10 cellular contexts compared by ENCODE assay signal in the genomic region with DNA sequence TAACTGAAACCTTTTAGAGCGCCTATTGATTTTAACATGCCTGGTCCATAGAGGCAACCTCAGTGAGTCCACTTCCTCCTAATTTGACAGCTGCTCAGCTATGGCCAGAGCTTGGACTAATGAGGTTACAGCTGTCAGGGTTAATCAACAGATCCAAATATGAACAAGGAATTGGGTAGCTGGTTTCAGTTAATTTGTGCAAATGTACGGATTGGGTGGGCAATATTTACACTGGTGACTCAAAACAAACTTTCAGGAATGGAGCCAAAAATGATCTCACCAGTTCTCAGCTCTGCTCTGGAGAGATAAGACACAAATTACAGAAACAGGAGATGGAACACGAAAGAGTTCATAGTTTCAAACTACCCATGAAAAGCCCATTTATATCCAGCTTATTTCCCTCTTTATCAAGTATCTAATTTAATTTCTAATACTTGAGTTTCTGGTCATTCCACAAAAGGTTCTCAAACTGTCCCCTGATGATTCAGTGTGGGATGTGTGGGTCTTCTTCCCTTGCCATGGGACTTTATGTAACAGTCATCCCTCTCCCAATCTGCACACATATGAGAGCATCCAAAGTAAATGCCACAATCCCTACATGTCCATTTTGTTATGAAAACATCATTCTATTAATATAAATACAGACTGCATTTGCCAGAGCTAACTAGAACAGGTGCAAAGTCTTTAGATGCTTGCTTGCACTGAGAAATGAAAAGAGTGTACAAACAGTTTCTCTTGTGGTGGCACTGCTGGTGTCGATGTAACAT.
A peak's percentile ranks its signal among the peaks of the same experiment; 100 is the strongest.
DNase-seq lines count a peak whose midpoint lies in the region; ATAC-seq, FAIRE-seq and TF ChIP-seq lines count a peak whose summit lies in the region.
"Had no signal": no experiment of that assay in that cellular context is flagged by ENCODE, and none has a peak within 500 bp of the region (broad histone marks: within the 10 kb centered on the region; RNA-seq: fewer than 3 reads in every experiment).

No MANE protein-coding gene starts in this region.

- H3K36me3 ChIP-seq in spleen, result no peaks in the 10 kb centered on the region

- POLR2A ChIA-PET in activated CD4-positive, alpha-beta memory T cell treated with anti-CD3 and anti-CD28 coated beads, Interleukin-2, amount 10 ng/mL, durations not matched to agents 7 days and 5 days (lab: Charles Lee), result no interaction called here

- H3K27ac ChIP-seq in coronary artery (no peak overlapping the region), spleen (no peak overlapping the region)

- TF ChIP-seq CTCF in coronary artery (IDR thresholded peaks at IDR 0.05) (no peak), type B pancreatic cell (conservative IDR thresholded peaks at IDR 0.05) (no peak), spleen (IDR thresholded peaks at IDR 0.05 in 8 of 11, conservative IDR thresholded peaks at IDR 0.05 in 3 of 11) (no peak)

- no peak for TF ChIP-seq POLR2A in spleen (IDR thresholded peaks at IDR 0.05)

- H3K27ac Mint-ChIP-seq in type B pancreatic cell, result no peak overlapping the region
- no peak overlapping the region for H3K27ac Mint-ChIP-seq in activated CD4-positive, alpha-beta memory T cell treated with anti-CD3 and anti-CD28 coated beads, Interleukin-2, amount 10 ng/mL, durations not matched to agents 7 days and 5 days
- H3K27ac Mint-ChIP-seq: activated naive CD4-positive, alpha-beta T cell treated with anti-CD3 and anti-CD28 coated beads for 36 hours had no signal

- no peaks in the 10 kb centered on the region for H3K9me3 Mint-ChIP-seq in type B pancreatic cell
- H3K9me3 Mint-ChIP-seq in activated CD4-positive, alpha-beta memory T cell treated with anti-CD3 and anti-CD28 coated beads, Interleukin-2, amount 10 ng/mL, durations not matched to agents 7 days and 5 days, result no peaks in the 10 kb centered on the region
- H3K9me3 Mint-ChIP-seq: activated naive CD4-positive, alpha-beta T cell treated with anti-CD3 and anti-CD28 coated beads for 36 hours had no signal

- intact Hi-C loops in spleen (cut with DNase I; ENCODE audit: low total_unique reads), result no loop called here

- H3K4me1 Mint-ChIP-seq in type B pancreatic cell (ENCODE audit: unreplicated experiment), result peaks cover 16% of the 10 kb centered on the region
- H3K4me1 Mint-ChIP-seq in activated CD4-positive, alpha-beta memory T cell treated with anti-CD3 and anti-CD28 coated beads, Interleukin-2, amount 10 ng/mL, durations not matched to agents 7 days and 5 days, result peaks cover 14% of the 10 kb centered on the region

- H3K4me3 Mint-ChIP-seq in type B pancreatic cell, result no peak overlapping the region
- H3K4me3 Mint-ChIP-seq in activated CD4-positive, alpha-beta memory T cell treated with anti-CD3 and anti-CD28 coated beads, Interleukin-2, amount 10 ng/mL, durations not matched to agents 7 days and 5 days, result no peak overlapping the region
- H3K4me3 Mint-ChIP-seq: activated naive CD4-positive, alpha-beta T cell treated with anti-CD3 and anti-CD28 coated beads for 36 hours had no signal

- H3K27me3 ChIP-seq in spleen (replicated peaks in 1 of 7), result peaks cover 0 to 15% (median 0%) of the 10 kb centered on the region in 7 donors

- no peaks in the 10 kb centered on the region for H3K4me1 ChIP-seq in spleen

- H3K27me3 Mint-ChIP-seq in type B pancreatic cell, result peaks cover 4% of the 10 kb centered on the region
- H3K27me3 Mint-ChIP-seq in activated CD4-positive, alpha-beta memory T cell treated with anti-CD3 and anti-CD28 coated beads, Interleukin-2, amount 10 ng/mL, durations not matched to agents 7 days and 5 days, result peaks cover 19% of the 10 kb centered on the region

- peak; percentile 41 for ATAC-seq in HG02870 (IDR thresholded peaks at IDR 0.05; ENCODE audit: unreplicated experiment)

- CTCF ChIA-PET in activated CD4-positive, alpha-beta memory T cell treated with anti-CD3 and anti-CD28 coated beads, Interleukin-2, amount 10 ng/mL, durations not matched to agents 7 days and 5 days (lab: Charles Lee), result interaction anchor here (0.6 to 0.9 kb wide), 3 partner anchors 9 to 27 kb away, joined by 3 read pairs; no protein-coding TSS in a partner anchor

- H3K9me3 ChIP-seq in spleen, result no peaks in the 10 kb centered on the region

- no peaks in the 10 kb centered on the region for H3K36me3 Mint-ChIP-seq in type B pancreatic cell
- H3K36me3 Mint-ChIP-seq in activated CD4-positive, alpha-beta memory T cell treated with anti-CD3 and anti-CD28 coated beads, Interleukin-2, amount 10 ng/mL, durations not matched to agents 7 days and 5 days (ENCODE audit: low read depth), result no peaks in the 10 kb centered on the region

- 44 to 57% (median 47%) methylated on average over 4 of the region's 4 CpGs for WGBS in spleen, 5 donors

- H3K4me3 ChIP-seq in coronary artery, result no peak overlapping the region
- no peak overlapping the region for H3K4me3 ChIP-seq in spleen

- FAIRE-seq in A204.1 (lab: Jason Lieb, UNC), result peak; percentile 19

- peak; percentile 95 for DNase-seq in OCI-M1 (lab: John Stamatoyannopoulos, UW)
- peak; percentile 50 for DNase-seq in fibroblast of peridontal ligament (ENCODE audit: extremely low read depth)
- no peak for DNase-seq in coronary artery (ENCODE audit: low spot score)
- DNase-seq in type B pancreatic cell (ENCODE audit: extremely low spot score, unreplicated experiment), result no peak
- no peak for DNase-seq in activated CD4-positive, alpha-beta memory T cell treated with anti-CD3 and anti-CD28 coated beads, Interleukin-2, amount 10 ng/mL, durations not matched to agents 7 days and 5 days
- no peak for DNase-seq in spleen
- DNase-seq: activated naive CD4-positive, alpha-beta T cell treated with anti-CD3 and anti-CD28 coated beads for 36 hours; NCI-H1436 treated with DMSO at 0.1 percent for 48 hours had no signal

Comparison
In these comparisons a context has a peak if more than half of its experiments do, and no peak if none do; other contexts are left out.
1. DNase-seq: peak in OCI-M1 (single experiment) and fibroblast of peridontal ligament (single experiment); none in coronary artery (single experiment), type B pancreatic cell (single experiment), activated CD4-positive, alpha-beta memory T cell treated with anti-CD3 and anti-CD28 coated beads, Interleukin-2, amount 10 ng/mL, durations not matched to agents 7 days and 5 days (single experiment) and spleen (single experiment).